In the genomic region with DNA sequence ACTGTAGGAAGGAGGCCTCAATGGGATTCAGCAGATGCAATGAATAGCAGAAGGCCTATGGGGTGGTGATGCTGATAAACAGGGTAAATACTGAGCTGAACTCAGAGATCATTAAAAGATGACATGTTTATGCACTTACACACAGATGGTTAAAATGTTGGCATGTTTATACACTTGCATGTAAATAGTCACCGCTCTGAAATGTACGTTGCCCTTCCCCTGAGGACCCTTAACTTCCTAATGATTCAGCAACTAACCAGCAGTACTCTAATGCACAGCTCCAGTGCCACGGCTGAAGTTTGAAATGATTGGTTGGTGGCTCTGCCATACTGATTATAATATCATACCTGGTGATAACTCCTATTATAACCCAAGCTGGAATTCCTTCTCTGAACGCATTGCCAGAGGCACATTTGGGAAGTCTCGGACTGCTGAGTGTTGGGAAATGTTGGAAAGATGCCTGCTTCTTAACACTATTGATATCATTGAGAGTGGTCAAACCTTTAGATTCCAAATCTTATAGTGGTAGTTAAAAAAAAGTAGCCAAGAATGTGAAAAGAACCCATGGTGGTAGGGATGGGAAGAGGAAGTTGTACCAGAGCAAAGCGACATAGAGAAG, we compare ENCODE assay signal across 20 cellular contexts. TPM values are rescaled to one million over a fixed set of nuclear protein-coding genes. Genes with fewer than 3 reads are reported as not detected.
DNase-seq lines count a peak whose midpoint lies in the region; ATAC-seq and TF ChIP-seq lines count a peak whose summit lies in the region.
"Had no signal": no experiment of that assay in that cellular context is flagged by ENCODE, and none has a peak within 500 bp of the region (broad histone marks: within the 10 kb centered on the region; RNA-seq: fewer than 3 reads in every experiment).

No MANE protein-coding gene starts in this region.

- no peak overlapping the region for H3K27ac Mint-ChIP-seq in activated naive CD4-positive, alpha-beta T cell treated with anti-CD3 and anti-CD28 coated beads for 36 hours
- H3K27ac Mint-ChIP-seq: neural progenitor cell, type B pancreatic cell had no signal

- H3K4me1 ChIP-seq in esophagus squamous epithelium, result peaks cover 16 to 49% (median 19%) of the 10 kb centered on the region in 3 donors
- H3K4me1 ChIP-seq: neural progenitor cell, prostate gland had no signal

- H3K27ac ChIP-seq in SK-N-MC (peak overlapping the region; percentile 100), esophagus squamous epithelium (peak overlapping the region in 3 of 4 donors; percentile 53 to 97 (median 93)), skin epidermis (peak overlapping the region in 15 of 21 experiments; percentile 9 to 96 (median 37))
- H3K27ac ChIP-seq: HL-60, neural progenitor cell had no signal

- H3K36me3 Mint-ChIP-seq in activated naive CD4-positive, alpha-beta T cell treated with anti-CD3 and anti-CD28 coated beads for 36 hours (ENCODE audit: low read depth), result no peaks in the 10 kb centered on the region
- H3K36me3 Mint-ChIP-seq: neural progenitor cell, type B pancreatic cell had no signal

- H3K9me3 Mint-ChIP-seq in activated naive CD4-positive, alpha-beta T cell treated with anti-CD3 and anti-CD28 coated beads for 36 hours, result no peaks in the 10 kb centered on the region
- H3K9me3 Mint-ChIP-seq: neural progenitor cell, type B pancreatic cell had no signal

- peak overlapping the region; percentile 79 for H3K9ac ChIP-seq in SK-N-MC (ENCODE audit: insufficient read length)
- H3K9ac ChIP-seq: neural progenitor cell had no signal

- ATAC-seq in stimulated activated naive CD8-positive, alpha-beta T cell treated with anti-CD3 and anti-CD28 coated beads, Interleukin-15, Interleukin-2, amounts not matched to agents 100 U/mL and 50 U/mL, for 24 hours, result no peak
- ATAC-seq: left lobe of liver had no signal

- H3K27me3 Mint-ChIP-seq in activated naive CD4-positive, alpha-beta T cell treated with anti-CD3 and anti-CD28 coated beads for 36 hours (ENCODE audit: low read depth), result peaks cover 43% of the 10 kb centered on the region

- H3K36me3 ChIP-seq in SK-N-MC (ENCODE audit: insufficient read depth, low read length) (peaks cover 3% of the 10 kb centered on the region), esophagus squamous epithelium (no peaks in the 10 kb centered on the region)
- H3K36me3 ChIP-seq: neural progenitor cell, prostate gland had no signal

- TF ChIP-seq CTCF in esophagus squamous epithelium (IDR thresholded peaks at IDR 0.05), result no peak

- no peak overlapping the region for H3K4me3 Mint-ChIP-seq in activated naive CD4-positive, alpha-beta T cell treated with anti-CD3 and anti-CD28 coated beads for 36 hours
- H3K4me3 Mint-ChIP-seq: neural progenitor cell, type B pancreatic cell had no signal

- WGBS in esophagus squamous epithelium, 2 donors, result 81 to 91% methylated on average over 6 of the region's 6 CpGs

- H3K9me3 ChIP-seq in SK-N-MC (ENCODE audit: low read depth, low read length), result no peaks in the 10 kb centered on the region
- no peaks in the 10 kb centered on the region for H3K9me3 ChIP-seq in esophagus squamous epithelium
- H3K9me3 ChIP-seq: prostate gland had no signal

- intact Hi-C loops in esophagus squamous epithelium (cut with DNase I), result no loop called here
- intact Hi-C loops in activated naive CD4-positive, alpha-beta T cell treated with anti-CD3 and anti-CD28 coated beads for 36 hours (cut with micrococcal nuclease), result no loop called here

- DNase-seq in HCEC 1CT (peak; percentile 69), SK-N-MC (ENCODE audit: low read depth, low spot score) (no peak), esophagus squamous epithelium (lab: John Stamatoyannopoulos, UW) (no peak), C1 segment of cervical spinal cord (lab: John Stamatoyannopoulos, UW) (no peak)
- no peak for DNase-seq in activated naive CD4-positive, alpha-beta T cell treated with anti-CD3 and anti-CD28 coated beads for 36 hours
- DNase-seq in stimulated activated naive CD8-positive, alpha-beta T cell treated with anti-CD3 and anti-CD28 coated beads, Interleukin-15, Interleukin-2, amounts not matched to agents 100 U/mL and 50 U/mL, for 24 hours, result no peak
- DNase-seq: activated CD4-positive, alpha-beta T cell treated with anti-CD3 and anti-CD28 coated beads for 4 hours; activated effector memory CD4-positive, alpha-beta T cell treated with Interleukin-2 at 50 U/mL for 16 hours; DND-41; MM.1S; NCI-H2171; NCI-H526; stimulated activated CD4-positive, alpha-beta T cell treated with anti-CD3 and anti-CD28 coated beads, Interleukin-2, amount 100 ng/mL, for 24 hours; stimulated activated naive CD4-positive, alpha-beta T cell treated with Interleukin-2 at 50 U/mL for 16 hours had no signal

- peaks cover 11% of the 10 kb centered on the region for H3K4me1 Mint-ChIP-seq in activated naive CD4-positive, alpha-beta T cell treated with anti-CD3 and anti-CD28 coated beads for 36 hours (ENCODE audit: low read depth)

- peaks cover 0 to 12% (median 0%) of the 10 kb centered on the region in 4 donors for H3K27me3 ChIP-seq in esophagus squamous epithelium

- CTCF ChIA-PET in activated naive CD4-positive, alpha-beta T cell treated with anti-CD3 and anti-CD28 coated beads for 36 hours (lab: Charles Lee), result interaction anchor here (1.4 to 1.5 kb wide), 2 partner anchors 68 to 262 kb away, joined by 4 read pairs; no protein-coding TSS in a partner anchor

- no peak for TF ChIP-seq POLR2A in esophagus squamous epithelium (IDR thresholded peaks at IDR 0.05)

- H3K4me3 ChIP-seq in SK-N-MC, result no peak overlapping the region
- H3K4me3 ChIP-seq in esophagus squamous epithelium, result no peak overlapping the region
- no peak overlapping the region for H3K4me3 ChIP-seq in skin epidermis
- H3K4me3 ChIP-seq: neural progenitor cell, prostate gland had no signal

RNA-seq across cellular contexts. Expression of gene CAV1, which starts 3.7 kb away (rescaled TPM):
- total RNA-seq in esophagus squamous epithelium, result 100 to 1,000 TPM in 2 of 4 donors, 10 to 100 TPM in 2; 21.7 to 171 (median 86.8) TPM
- total RNA-seq in activated naive CD4-positive, alpha-beta T cell treated with anti-CD3 and anti-CD28 coated beads for 36 hours, result under 1 TPM in 1 of 2 experiments, not detected in 1; 0.35 TPM

RNA-seq across cellular contexts. Expression of gene CAV2, which starts 21.6 kb away (rescaled TPM):
- 10 to 100 TPM; 31.8 to 85.3 (median 73.4) TPM for total RNA-seq in esophagus squamous epithelium
- not detected for total RNA-seq in activated naive CD4-positive, alpha-beta T cell treated with anti-CD3 and anti-CD28 coated beads for 36 hours

Comparison
In these comparisons a context has a peak if more than half of its experiments do, and no peak if none do; other contexts are left out.
1. H3K27ac ChIP-seq: peak in every context shown above with its lines; median percentile 100 in SK-N-MC; 93 in esophagus squamous epithelium; 37 in skin epidermis.
2. RNA of gene CAV1, which starts 3.7 kb away (total RNA-seq): 21.7 to 171 TPM in esophagus squamous epithelium; 0.35 TPM in activated naive CD4-positive, alpha-beta T cell treated with anti-CD3 and anti-CD28 coated beads for 36 hours; every median in the first group is over 10 times any median in the second.
3. RNA of gene CAV2, which starts 21.6 kb away (total RNA-seq): 31.8 to 85.3 TPM in esophagus squamous epithelium; not detected in activated naive CD4-positive, alpha-beta T cell treated with anti-CD3 and anti-CD28 coated beads for 36 hours; every median in the first group is over 10 times any median in the second.